In genomic region chr2:207825958-207826330, GRCh38 we compare ENCODE assay signal across 25 cellular contexts. TPM values are rescaled to one million over a fixed set of nuclear protein-coding genes. Genes with fewer than 3 reads are reported as not detected.
DNase-seq lines count a peak whose midpoint lies in the region; ATAC-seq and TF ChIP-seq lines count a peak whose summit lies in the region.
"Had no signal": no experiment of that assay in that cellular context is flagged by ENCODE, and none has a peak within 500 bp of the region (broad histone marks: within the 10 kb centered on the region; RNA-seq: fewer than 3 reads in every experiment).

No MANE protein-coding gene starts in this region.

- H3K27me3 ChIP-seq in cardiac muscle cell = no peaks in the 10 kb centered on the region
- H3K27me3 ChIP-seq in liver (ENCODE audit: control insufficient read depth in 4 of 4, insufficient read depth in 4 of 4, low read length in 3 of 4) = no peaks in the 10 kb centered on the region
- no peaks in the 10 kb centered on the region for H3K27me3 ChIP-seq in rectal smooth muscle tissue (ENCODE audit: control insufficient read depth, insufficient read depth, low read length)
- H3K27me3 ChIP-seq: BLaER1, Peyer's patch, SJCRH30 had no signal

- WGBS in liver = 85% methylated on average over 6 of the region's 6 CpGs

- DNase-seq in NCI-H69 (lab: John Stamatoyannopoulos, UW) (peak; percentile 57), cardiac muscle cell (ENCODE audit: low read depth in 1 of 2, low spot score in 1 of 2) (no peak), GOT3 (lab: John Stamatoyannopoulos, UW) (no peak), inferior parietal cortex (ENCODE audit: extremely low spot score) (no peak)
- no peak for DNase-seq in activated CD4-positive, alpha-beta T cell treated with anti-CD3 and anti-CD28 coated beads, Interleukin-2, amount 50 U/mL, for 1 hour
- DNase-seq: activated CD4-positive, alpha-beta T cell treated with anti-CD3 and anti-CD28 coated beads, Interleukin-2, amount 10 ng/mL, durations not matched to agents 7 days and 5 days; activated gamma-delta T cell treated with Interleukin-2 at 50 U/mL for 16 hours; activated naive CD8-positive, alpha-beta T cell treated with anti-CD3 and anti-CD28 coated beads, Interleukin-2, amount 50 U/mL, for 24 hours; activated T-cell treated with anti-CD3 and anti-CD28 coated beads, Interleukin-2, amount 50 U/mL, for 4 hours; cerebellar nuclear complex; DMS153; glutamatergic neuron; kidney glomerular epithelial cell; NCI-H146; NCI-H2171; NCI-H524 treated with DMSO at 0.1 percent for 48 hours; Peyer's patch; SJCRH30; stimulated activated CD4-positive, alpha-beta T cell treated with anti-CD3 and anti-CD28 coated beads, Interleukin-12 subunit alpha, Interleukin-12 subunit beta, amount 100 ng/mL, for 4 hours; stimulated activated CD4-positive, alpha-beta T cell treated with anti-CD3 and anti-CD28 coated beads, Interleukin-4, amount 100 ng/mL, for 1 hour had no signal

- no peak for TF ChIP-seq CTCF in cardiac muscle cell (IDR thresholded peaks at IDR 0.05; ENCODE audit: low read depth, low read length)
- no peak for TF ChIP-seq CTCF in liver (IDR thresholded peaks at IDR 0.05; ENCODE audit: low read depth, low read length, missing input control)

- H3K9me3 ChIP-seq in cardiac muscle cell (ENCODE audit: low read depth) (no peaks in the 10 kb centered on the region), liver (ENCODE audit: control insufficient read depth in 4 of 4, low read length in 3 of 4) (no peaks in the 10 kb centered on the region)
- H3K9me3 ChIP-seq: BLaER1, Peyer's patch, SJCRH30 had no signal

- H3K4me3 ChIP-seq in cardiac muscle cell (no peak overlapping the region), liver (ENCODE audit: low read depth in 1 of 3, low read length in 3 of 3) (no peak overlapping the region), rectal smooth muscle tissue (ENCODE audit: low read length) (peak overlapping the region; percentile 16)
- H3K4me3 ChIP-seq: BLaER1, Peyer's patch, SJCRH30 had no signal

- peaks cover 9% of the 10 kb centered on the region for H3K4me1 ChIP-seq in cardiac muscle cell (ENCODE audit: low read depth)
- H3K4me1 ChIP-seq in liver (ENCODE audit: control insufficient read depth in 4 of 4, insufficient read depth in 4 of 4, low read length in 3 of 4) = peaks cover 1 to 20% (median 17%) of the 10 kb centered on the region in 4 donors
- H3K4me1 ChIP-seq in rectal smooth muscle tissue (ENCODE audit: control insufficient read depth, insufficient read depth, low read length) = peaks cover 35% of the 10 kb centered on the region
- H3K4me1 ChIP-seq: BLaER1, SJCRH30 had no signal

- H3K36me3 ChIP-seq in cardiac muscle cell (no peaks in the 10 kb centered on the region), liver (ENCODE audit: control insufficient read depth in 4 of 4, insufficient read depth in 3 of 4, low read depth in 1 of 4, low read length in 3 of 4) (peaks cover 0 to 5% (median 0%) of the 10 kb centered on the region in 4 donors), rectal smooth muscle tissue (ENCODE audit: control insufficient read depth, insufficient read depth, low read length) (no peaks in the 10 kb centered on the region)
- H3K36me3 ChIP-seq: SJCRH30 had no signal

- peak overlapping the region in 1 of 2 donors; percentile 30 for H3K9ac ChIP-seq in liver (ENCODE audit: low read depth in 1 of 2, low read length in 2 of 2)
- no peak overlapping the region for H3K9ac ChIP-seq in rectal smooth muscle tissue (ENCODE audit: low read length)
- H3K9ac ChIP-seq: BLaER1 had no signal

- no peak for ATAC-seq in GM21381 (IDR thresholded peaks at IDR 0.05; ENCODE audit: unreplicated experiment)
- ATAC-seq: activated naive CD8-positive, alpha-beta T cell treated with anti-CD3 and anti-CD28 coated beads, Interleukin-2, amount 50 U/mL, for 24 hours; activated T-cell treated with anti-CD3 and anti-CD28 coated beads, Interleukin-2, amount 50 U/mL, for 4 hours; WTC11 had no signal

- H3K27ac ChIP-seq in cardiac muscle cell (peak overlapping the region; percentile 23), liver (ENCODE audit: low read depth in 1 of 2, low read length in 2 of 2) (peak overlapping the region; percentile 61 to 66), rectal smooth muscle tissue (ENCODE audit: low read depth, low read length) (peak overlapping the region; percentile 68)
- H3K27ac ChIP-seq: BLaER1, SJCRH30 had no signal

- no peak for TF ChIP-seq RAD21 in liver (IDR thresholded peaks at IDR 0.05)

TF ChIP-seq in liver, 16 proteins besides CTCF, POLR2A, EP300 and RAD21:
- no peak for TF ChIP-seq EGR1 (IDR thresholded peaks at IDR 0.05; ENCODE audit: low read depth in 2 of 2)
- no peak for TF ChIP-seq HNF4A (conservative IDR thresholded peaks at IDR 0.05)
- no peak for TF ChIP-seq ATF3 (IDR thresholded peaks at IDR 0.05)
- no peak for TF ChIP-seq SP1 (IDR thresholded peaks at IDR 0.05)
- TF ChIP-seq FOXA2 (IDR thresholded peaks at IDR 0.05) = no peak

RNA-seq across cellular contexts. Expression of gene FZD5, which starts 56.2 kb away (rescaled TPM):
- total RNA-seq in cardiac muscle cell (5.1 and 10.1 TPM in 2 replicates), liver (10 to 100 TPM; 31.0 to 31.1 TPM)
- polyA plus RNA-seq in cardiac muscle cell (1.6 and 3.6 TPM in 2 replicates), liver (10 to 100 TPM; 14.7 to 23.1 TPM)
